26 cellular contexts compared by ENCODE assay signal in genomic region chr5:69038539-69038938, GRCh38.
"Had no signal": no experiment of that assay in that cellular context is flagged by ENCODE, and none has a peak within 500 bp of the region (broad histone marks: within the 10 kb centered on the region; RNA-seq: fewer than 3 reads in every experiment).

No MANE protein-coding gene starts in this region.

- H3K27ac ChIP-seq: colonic mucosa, epithelial cell of prostate, esophagus squamous epithelium, gastrocnemius medialis, heart right ventricle, left lung, lower lobe of right lung had no signal

- H3K4me3 ChIP-seq: colonic mucosa, esophagus squamous epithelium, gastrocnemius medialis, heart right ventricle, left lung, lower lobe of right lung, mucosa of descending colon had no signal

- H3K27me3 ChIP-seq: colonic mucosa, esophagus squamous epithelium, gastrocnemius medialis, left lung had no signal

- H3K4me1 ChIP-seq: colonic mucosa, gastrocnemius medialis had no signal

- H3K36me3 ChIP-seq: colonic mucosa, esophagus squamous epithelium, gastrocnemius medialis, heart right ventricle, left lung, lower lobe of right lung had no signal

- DNase-seq: colonic mucosa; cortex of kidney; effector CD8-positive, alpha-beta T cell; effector memory CD8-positive, alpha-beta T cell; endodermal cell; erythroblast; esophagus squamous epithelium; foreskin fibroblast; foreskin melanocyte; gastrocnemius medialis; glutamatergic neuron; head of caudate nucleus; heart right ventricle; hippocampal formation; left cardiac atrium; left lung; left ventricle myocardium superior; lower lobe of right lung; mesenchymal stem cell; mucosa of descending colon; naive B cell had no signal

- H3K9me3 ChIP-seq: colonic mucosa, esophagus squamous epithelium, gastrocnemius medialis, heart right ventricle, left lung, lower lobe of right lung, mucosa of descending colon had no signal

- ATAC-seq: effector memory CD8-positive, alpha-beta T cell; esophagus mucosa; gastrocnemius medialis; heart right ventricle; left cardiac atrium; left lung; left ventricle myocardium superior; lower lobe of right lung; mucosa of descending colon had no signal

- FAIRE-seq: endometrium, islet of Langerhans, keratinocyte had no signal
